Comparison of ENCODE assay signal across 14 cellular contexts in the genomic region with DNA sequence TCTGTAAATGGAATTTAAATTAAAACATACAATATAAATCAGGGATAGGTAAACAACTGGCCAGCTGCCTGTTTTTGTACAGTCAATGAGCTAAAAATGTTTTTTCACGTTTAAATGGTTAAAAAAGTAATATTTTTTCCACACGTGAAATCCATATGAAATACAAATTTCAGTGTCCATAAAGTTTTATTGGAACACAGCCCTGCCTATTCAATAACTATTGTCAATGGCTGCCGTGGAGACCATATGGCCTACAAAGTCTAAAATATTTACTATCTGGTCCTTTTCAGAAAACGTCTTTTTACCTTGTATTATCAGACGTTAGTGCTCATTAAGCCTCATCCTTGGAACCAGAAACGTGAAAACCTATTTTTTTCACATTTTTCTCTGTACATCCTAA. TPM values are rescaled to one million over a fixed set of nuclear protein-coding genes. Genes with fewer than 3 reads are reported as not detected.
A peak's percentile ranks its signal among the peaks of the same experiment; 100 is the strongest.
DNase-seq lines count a peak whose midpoint lies in the region; FAIRE-seq and TF ChIP-seq lines count a peak whose summit lies in the region.
"Had no signal": no experiment of that assay in that cellular context is flagged by ENCODE, and none has a peak within 500 bp of the region (broad histone marks: within the 10 kb centered on the region; RNA-seq: fewer than 3 reads in every experiment).

No MANE protein-coding gene starts in this region.

- H3K56ac ChIP-seq in H1 (replicated peaks; ENCODE audit: insufficient read length, low read depth, low read length), result no peak overlapping the region

- peak overlapping the region; percentile 88 for H3K4me3 Mint-ChIP-seq in neural crest cell

- no peak overlapping the region for H3K27ac Mint-ChIP-seq in neural crest cell (ENCODE audit: unreplicated experiment)
- H3K27ac Mint-ChIP-seq: activated CD4-positive, alpha-beta memory T cell treated with anti-CD3 and anti-CD28 coated beads for 36 hours; activated naive CD4-positive, alpha-beta T cell treated with anti-CD3 and anti-CD28 coated beads, Interleukin-2, amount 50 U/mL, for 24 hours had no signal

- no peak for FAIRE-seq in H1 (lab: Jason Lieb, UNC)

- no peak overlapping the region for H3K23ac ChIP-seq in H1 (ENCODE audit: insufficient read length)

- H3K9me3 ChIP-seq in A673 (ENCODE audit: low read depth, low read length, poor library complexity, severe bottlenecking) (no peaks in the 10 kb centered on the region), H1 (ENCODE audit: insufficient read depth in 2 of 2, low read depth in 1 of 2, low read length in 1 of 2) (no peaks in the 10 kb centered on the region), BE2C (no peaks in the 10 kb centered on the region)

- 0 out of 2 replicates have a peak, but pooled peaks cover 3% of the 10 kb centered on the region for H3K23me2 ChIP-seq in H1 (ENCODE audit: low read depth, low read length)

- H4K91ac ChIP-seq in H1 (replicated peaks; ENCODE audit: insufficient read length, low read length), result no peak overlapping the region

- TF ChIP-seq CTCF in A673 (conservative IDR thresholded peaks at IDR 0.05; ENCODE audit: low read depth, low read length), result no peak
- TF ChIP-seq CTCF in H1 (IDR thresholded peaks at IDR 0.05; ENCODE audit: control extremely low read depth in 1 of 3, insufficient read depth in 1 of 3, low read depth in 1 of 3, low read length in 3 of 3), result no peak
- TF ChIP-seq CTCF in neural crest cell (conservative IDR thresholded peaks at IDR 0.05), result no peak
- no peak for TF ChIP-seq CTCF in BE2C (IDR thresholded peaks at IDR 0.05; ENCODE audit: low read depth, low read length)

- no peaks in the 10 kb centered on the region for H3K36me3 Mint-ChIP-seq in neural crest cell (ENCODE audit: low read depth)
- H3K36me3 Mint-ChIP-seq: activated naive CD4-positive, alpha-beta T cell treated with anti-CD3 and anti-CD28 coated beads, Interleukin-2, amount 50 U/mL, for 24 hours had no signal

- no peak overlapping the region for H2BK12ac ChIP-seq in H1 (ENCODE audit: low read depth, low read length)

- H3K14ac ChIP-seq in H1 (ENCODE audit: insufficient read length), result no peak overlapping the region

- BruUV-seq in A673 (replicated peaks; lab: Mats Ljungman, UMichigan), result TSS peak; percentile 27

- no peak overlapping the region for H2AK5ac ChIP-seq in H1 (ENCODE audit: low read depth, low read length)

- DNase-seq in A673 (ENCODE audit: low spot score) (no peak), KBM-7 (peak; percentile 8), H1 (ENCODE audit: low read depth in 1 of 2, low spot score in 2 of 2) (no peak), neural crest cell (ENCODE audit: low read depth, low spot score) (no peak), NAMALWA (ENCODE audit: low spot score) (no peak), BE2C (no peak), T1000 (lab: John Stamatoyannopoulos, UW) (no peak)
- no peak for DNase-seq in stimulated activated CD4-positive, alpha-beta T cell treated with anti-CD3 and anti-CD28 coated beads, Interleukin-12 subunit alpha, Interleukin-12 subunit beta, amount 100 ng/mL, for 4 hours
- DNase-seq: activated CD4-positive, alpha-beta memory T cell treated with anti-CD3 and anti-CD28 coated beads for 36 hours; caudate nucleus; DND-41; NCI-H1048; NCI-H446 had no signal

- no peaks in the 10 kb centered on the region for H3K79me1 ChIP-seq in H1 (ENCODE audit: low read depth, low read length)

- H3K4ac ChIP-seq in H1 (replicated peaks; ENCODE audit: insufficient read length, low read depth, low read length), result no peak overlapping the region

- no peak for TF ChIP-seq RAD21 in H1 (IDR thresholded peaks at IDR 0.05 in 1 of 2, conservative IDR thresholded peaks at IDR 0.05 in 1 of 2; ENCODE audit: low read depth in 2 of 2, low read length in 2 of 2)

- H3K27me3 ChIP-seq in A673 (replicated peaks; ENCODE audit: insufficient read depth, low read depth, low read length, poor library complexity), result no peaks in the 10 kb centered on the region
- H3K27me3 ChIP-seq in H1 (replicated peaks in 1 of 4; ENCODE audit: control insufficient read depth in 3 of 4, extremely low read depth in 1 of 4, insufficient read depth in 3 of 4, low read length in 3 of 4), result no peaks in the 10 kb centered on the region
- no peaks in the 10 kb centered on the region for H3K27me3 ChIP-seq in BE2C

- H2BK15ac ChIP-seq in H1 (ENCODE audit: low read length), result no peak overlapping the region

- H3K36me3 ChIP-seq in A673 (ENCODE audit: insufficient read depth, low read length, poor library complexity, severe bottlenecking) (no peaks in the 10 kb centered on the region), H1 (ENCODE audit: control insufficient read depth in 2 of 4, insufficient read depth in 4 of 4, low read length in 3 of 4) (no peaks in the 10 kb centered on the region), BE2C (no peaks in the 10 kb centered on the region)

- no peaks in the 10 kb centered on the region for H3K27me3 Mint-ChIP-seq in neural crest cell (ENCODE audit: low read depth)

- POLR2A ChIA-PET in A673 (lab: Charles Lee; ENCODE audit: low non-redundant PET) (no interaction called here), H1 (lab: Charles Lee; ENCODE audit: partially characterized antibody) (interaction anchor here (1.3 kb wide), 1 partner anchor 18 kb away, joined by 4 read pairs; no protein-coding TSS in a partner anchor)

- no peaks in the 10 kb centered on the region for H3K79me2 ChIP-seq in H1 (ENCODE audit: control insufficient read depth in 1 of 2, insufficient read depth in 2 of 2, low read length in 2 of 2)

- TF ChIP-seq EP300 in H1 (IDR thresholded peaks at IDR 0.05; ENCODE audit: borderline replicate concordance in 1 of 2, low read depth in 2 of 2, low read length in 2 of 2), result no peak

- no peak for TF ChIP-seq POLR2A in H1 (IDR thresholded peaks at IDR 0.05; ENCODE audit: control extremely low read depth in 1 of 2, low read depth in 2 of 2, low read length in 2 of 2)

- H3K9ac ChIP-seq in H1 (replicated peaks in 1 of 4; ENCODE audit: extremely low read depth in 1 of 4, low read depth in 3 of 4, low read length in 3 of 4), result no peak overlapping the region

- no peak overlapping the region for H4K5ac ChIP-seq in H1 (ENCODE audit: insufficient read length, low read depth, low read length)

- H4K20me1 ChIP-seq in H1 (replicated peaks in 1 of 2; ENCODE audit: control insufficient read depth in 1 of 2, insufficient read depth in 2 of 2, low read length in 2 of 2), result no peaks in the 10 kb centered on the region

- in situ Hi-C loops in KBM-7 (cut with MboI; ENCODE audit: low pct_unique_long_range_greater_than_20kb, low sequenced_read_pairs), result no loop called here

- H3K4me3 ChIP-seq in A673 (ENCODE audit: low read depth, low read length, poor library complexity, severe bottlenecking), result no peak overlapping the region
- H3K4me3 ChIP-seq in H1 (ENCODE audit: extremely low read depth in 1 of 4, insufficient read depth in 2 of 4, low read depth in 3 of 4, low read length in 4 of 4), result no peak overlapping the region
- no peak overlapping the region for H3K4me3 ChIP-seq in BE2C (ENCODE audit: low read depth, low read length)

- H4K8ac ChIP-seq in H1 (ENCODE audit: extremely low read depth, insufficient read depth, low read length), result no peak overlapping the region

- H3K9me3 Mint-ChIP-seq in neural crest cell, result no peaks in the 10 kb centered on the region
- H3K9me3 Mint-ChIP-seq: activated CD4-positive, alpha-beta memory T cell treated with anti-CD3 and anti-CD28 coated beads for 36 hours; activated naive CD4-positive, alpha-beta T cell treated with anti-CD3 and anti-CD28 coated beads, Interleukin-2, amount 50 U/mL, for 24 hours had no signal

- H3K4me1 Mint-ChIP-seq in neural crest cell, result peaks cover 15% of the 10 kb centered on the region

- no peak overlapping the region; a peak in 1 of 4 replicates for H3K4me2 ChIP-seq in H1 (ENCODE audit: insufficient read depth in 1 of 2, low read depth in 2 of 2, low read length in 2 of 2)

- H3K18ac ChIP-seq in H1 (ENCODE audit: extremely low read depth, low read length), result no peak overlapping the region

- H2BK120ac ChIP-seq in H1 (replicated peaks; ENCODE audit: low read depth, low read length), result no peak overlapping the region

- no peak overlapping the region for H2BK20ac ChIP-seq in H1 (ENCODE audit: low read length)

- no peak overlapping the region for H3K27ac ChIP-seq in A673 (ENCODE audit: low read depth, low read length, poor library complexity, severe bottlenecking)
- no peak overlapping the region for H3K27ac ChIP-seq in H1 (ENCODE audit: low read depth, low read length)

- H2AFZ ChIP-seq in H1 (ENCODE audit: low read length), result 0 out of 2 replicates have a peak overlapping the region, but pooled peaks have one; percentile 64

- CTCF ChIA-PET in A673 (lab: Charles Lee), result no interaction called here
- CTCF ChIA-PET in H1 (lab: Charles Lee; ENCODE audit: partially characterized antibody), result no interaction called here

- no peaks in the 10 kb centered on the region for H3K4me1 ChIP-seq in A673 (ENCODE audit: insufficient read depth, low read length, poor library complexity, severe bottlenecking)
- peaks cover 0 to 3% (median 0%) of the 10 kb centered on the region in 4 experiments; a peak in 1 of 7 replicates for H3K4me1 ChIP-seq in H1 (replicated peaks in 1 of 4; ENCODE audit: control insufficient read depth in 3 of 4, insufficient read depth in 4 of 4, low read length in 3 of 4)
- peaks cover 3% of the 10 kb centered on the region; the same call in 1 of the 2 replicates for H3K4me1 ChIP-seq in BE2C

- intact Hi-C loops in A673 (cut with micrococcal nuclease; ENCODE audit: unreplicated experiment), result no loop called here

- WGBS in H1 (ENCODE audit: extremely low coverage in 1 of 2, insufficient coverage in 1 of 2, insufficient read length in 1 of 2, insufficient replicate concordance in 2 of 2, low coverage in 1 of 2, low lambda C conversion rate in 2 of 2, missing lambda C conversion rate in 1 of 2), 2 experiments, result 88% methylated on average over 6 of the region's 6 CpGs; no CpG with 5 or more reads in 1 of the 2 experiments

- no peak overlapping the region for H2BK5ac ChIP-seq in H1 (ENCODE audit: low read depth, low read length)

TF ChIP-seq in H1, 55 proteins besides CTCF, POLR2A, EP300 and RAD21 (continues in another document):
- no peak for TF ChIP-seq RXRA (IDR thresholded peaks at IDR 0.05; ENCODE audit: insufficient read depth, low read depth, low read length)

RNA-seq across cellular contexts. Expression of a gene that starts 1.3 kb away (rescaled TPM):
- total RNA-seq in A673 (2021) (1.5 and 1.9 TPM in 2 replicates), neural crest cell (3.1 and 4.0 TPM in 2 replicates)
- 0.69 and 0.99 TPM in 2 replicates for total RNA-seq in H1 (2021; fragmentation: NEBNext Ultra II Directional; extraction: Animal tissue kit (Norgen Biotek cat#: 25700))
- polyA plus RNA-seq in H1 (2011; rRNA removed), result 0.89 and 1.2 TPM in 2 replicates
- polyA plus RNA-seq in H1 (2011; cell fraction: cytosol; rRNA removed), result 1.7 TPM
- 0.67 TPM for polyA plus RNA-seq in H1 (2011; cell fraction: nucleus; rRNA removed)
- 0.69 to 0.93 TPM (median 0.75 TPM) in 4 replicates for polyA plus RNA-seq in H1 (2012, experiment 1 of 2)
- 0.20 TPM for polyA plus RNA-seq in H1 (2012, experiment 2 of 2)
- polyA plus RNA-seq in H1 (2013, experiment 1 of 2), result 1.1 TPM
- 1.2 TPM for polyA plus RNA-seq in H1 (2013, experiment 2 of 2)
- 0.76 and 1.3 TPM in 2 replicates for polyA minus RNA-seq in H1 (2011; rRNA and poly(A)+ RNA removed)
- polyA minus RNA-seq in H1 (2011; cell fraction: cytosol; rRNA and poly(A)+ RNA removed), result not detected
- 3.1 TPM for polyA minus RNA-seq in H1 (2011; cell fraction: nucleus; rRNA and poly(A)+ RNA removed)
- polyA plus RNA-seq in BE2C (2012; ENCODE audit: insufficient read depth, insufficient read length, low read depth), result 0.54 TPM
